1 cellular context compared by ENCODE assay signal in genomic region chr1:117740461-117740860, GRCh38.
TF ChIP-seq lines count a peak whose summit lies in the region.

No MANE protein-coding gene starts in this region.

TF ChIP-seq in HCT116, 20 proteins besides CTCF, POLR2A, EP300 and RAD21 (continued from another document):
- no peak for TF ChIP-seq ZBTB33 (IDR thresholded peaks at IDR 0.05; ENCODE audit: extremely low read depth, insufficient replicate concordance, low read length)
- no peak for TF ChIP-seq ATF3 (IDR thresholded peaks at IDR 0.05)
- TF ChIP-seq CBX3 (IDR thresholded peaks at IDR 0.05; ENCODE audit: low read depth), result no peak
- TF ChIP-seq ELF1 (IDR thresholded peaks at IDR 0.05; ENCODE audit: borderline replicate concordance, low read depth), result no peak
